In genomic region chr10:31125789-31126188, GRCh38 we compare ENCODE assay signal across 22 cellular contexts.
DNase-seq lines count a peak whose midpoint lies in the region; ATAC-seq, FAIRE-seq and TF ChIP-seq lines count a peak whose summit lies in the region.
"Had no signal": no experiment of that assay in that cellular context is flagged by ENCODE, and none has a peak within 500 bp of the region (broad histone marks: within the 10 kb centered on the region; RNA-seq: fewer than 3 reads in every experiment).

No MANE protein-coding gene starts in this region.

- H3K27ac ChIP-seq in A549 (no peak overlapping the region), IMR-90 (ENCODE audit: insufficient read depth, low read length) (no peak overlapping the region), K562 (ENCODE audit: extremely low read depth, low read depth, low read length) (no peak overlapping the region)
- H3K27ac ChIP-seq: GM23248 had no signal

- no peak for DNase-seq in activated CD4-positive, alpha-beta T cell treated with anti-CD3 and anti-CD28 coated beads, Interleukin-2, amount 10 ng/mL, durations not matched to agents 24 days and 14 days
- DNase-seq in activated CD4-positive, alpha-beta T cell treated with anti-CD3 and anti-CD28 coated beads, Interleukin-2, amount 50 U/mL, for 4 hours = no peak
- DNase-seq in A549 (ENCODE audit: low read depth in 1 of 2, low spot score in 1 of 2) (no peak), IMR-90 (no peak), K562 (ENCODE audit: extremely low read depth in 1 of 4, low spot score in 3 of 4) (no peak), retina (no peak), cerebellar cortex (ENCODE audit: low spot score) (no peak)
- DNase-seq: 8988T; C1 segment of cervical spinal cord; Calu3; CD4-positive, alpha-beta memory T cell; COR-L47; DMS153; DND-41; GM23248; H9 had no signal

- H3K9me3 ChIP-seq in A549 = no peaks in the 10 kb centered on the region
- H3K9me3 ChIP-seq in IMR-90 (ENCODE audit: control insufficient read depth, insufficient read depth, low read length) = no peaks in the 10 kb centered on the region
- no peaks in the 10 kb centered on the region for H3K9me3 ChIP-seq in K562 (replicated peaks; ENCODE audit: control insufficient read depth, insufficient read depth, low read depth, low read length)

- H3K79me2 ChIP-seq in K562 (ENCODE audit: control insufficient read depth, insufficient read depth, low read length) = no peaks in the 10 kb centered on the region

- peaks cover 27% of the 10 kb centered on the region for H3K4me1 Mint-ChIP-seq in activated CD4-positive, alpha-beta T cell treated with anti-CD3 and anti-CD28 coated beads, Interleukin-2, amount 10 ng/mL, durations not matched to agents 24 days and 14 days

- peaks cover 18% of the 10 kb centered on the region for H3K9me1 ChIP-seq in IMR-90 (ENCODE audit: insufficient read depth, low read length)
- H3K9me1 ChIP-seq in K562 (ENCODE audit: control insufficient read depth, insufficient read depth, low read length) = no peaks in the 10 kb centered on the region

- H2BK15ac ChIP-seq in IMR-90 (ENCODE audit: low read depth, low read length) = peak overlapping the region; percentile 78; the same call in 2 of the 3 replicates

- peak overlapping the region; percentile 99; the same call in 1 of the 2 replicates for H2BK120ac ChIP-seq in IMR-90 (ENCODE audit: low read depth, low read length)

- H3K18ac ChIP-seq in IMR-90 (ENCODE audit: low read depth, low read length) = no peak overlapping the region

- no peak for TF ChIP-seq RAD21 in A549 (conservative IDR thresholded peaks at IDR 0.05 in 1 of 2, IDR thresholded peaks at IDR 0.05 in 1 of 2)
- no peak for TF ChIP-seq RAD21 in IMR-90 (IDR thresholded peaks at IDR 0.05; ENCODE audit: low read length)
- TF ChIP-seq RAD21 in K562 (CRISPR knock-in tag; conservative IDR thresholded peaks at IDR 0.05 in 1 of 2, IDR thresholded peaks at IDR 0.05 in 1 of 2) = no peak

- no peak overlapping the region; a peak in 1 of 4 replicates for H4K8ac ChIP-seq in IMR-90 (ENCODE audit: low read depth in 2 of 2, low read length in 2 of 2)

- CTCF ChIA-PET in A549 (lab: Yijun Ruan, JAX) (no interaction called here), IMR-90 (lab: Yijun Ruan, JAX) (no interaction called here), K562 (lab: Yijun Ruan, JAX; ENCODE audit: low intra/inter-chr PET ratio) (no interaction called here)

- no peaks in the 10 kb centered on the region for H3K9me3 Mint-ChIP-seq in activated CD4-positive, alpha-beta T cell treated with anti-CD3 and anti-CD28 coated beads, Interleukin-2, amount 10 ng/mL, durations not matched to agents 24 days and 14 days
- H3K9me3 Mint-ChIP-seq: CD4-positive, alpha-beta memory T cell had no signal

- BruUV-seq in IMR-90 (replicated peaks; lab: Mats Ljungman, UMichigan) = no TSS peak
- no TSS peak for BruUV-seq in K562 (replicated peaks; lab: Mats Ljungman, UMichigan)

- H2BK5ac ChIP-seq in IMR-90 (ENCODE audit: low read depth, low read length, poor library complexity, severe bottlenecking) = no peak overlapping the region

- TF ChIP-seq POLR2A in A549 (IDR thresholded peaks at IDR 0.05; ENCODE audit: low read length) (no peak), IMR-90 (IDR thresholded peaks at IDR 0.05; ENCODE audit: low read depth, low read length) (no peak), K562 (conservative IDR thresholded peaks at IDR 0.05) (no peak)

- no peak overlapping the region for H3K9ac ChIP-seq in IMR-90 (ENCODE audit: low read depth, low read length)
- H3K9ac ChIP-seq in K562 (ENCODE audit: insufficient read depth in 1 of 2, low read depth in 2 of 2, low read length in 2 of 2) = no peak overlapping the region
- H3K9ac ChIP-seq: GM23248 had no signal

- H2AFZ ChIP-seq in IMR-90 (replicated peaks; ENCODE audit: low read length, poor library complexity) (no peak overlapping the region), K562 (ENCODE audit: low read depth, low read length) (no peak overlapping the region)
- H2AFZ ChIP-seq: GM23248 had no signal

- H3K4ac ChIP-seq in IMR-90 (ENCODE audit: low read depth, low read length) = peak overlapping the region; percentile 69; the same call in 1 of the 2 replicates

- H3K36me3 ChIP-seq in IMR-90 (ENCODE audit: control insufficient read depth, insufficient read depth, low read length) = no peaks in the 10 kb centered on the region
- H3K36me3 ChIP-seq in K562 (ENCODE audit: control insufficient read depth, insufficient read depth, low read length) = no peaks in the 10 kb centered on the region

- H3K4me1 ChIP-seq in A549 = peaks cover 13% of the 10 kb centered on the region; the same call in 2 of the 3 replicates
- peaks cover 17% of the 10 kb centered on the region for H3K4me1 ChIP-seq in IMR-90 (ENCODE audit: control insufficient read depth, insufficient read depth, low read length)
- H3K4me1 ChIP-seq in K562 (replicated peaks in 1 of 2; ENCODE audit: control insufficient read depth in 2 of 2, insufficient read depth in 2 of 2, low read length in 2 of 2) = peaks cover 0 to 4% of the 10 kb centered on the region in 2 experiments; a peak in 2 of 5 replicates

- peak overlapping the region; percentile 56 for H3K27ac Mint-ChIP-seq in activated CD4-positive, alpha-beta T cell treated with anti-CD3 and anti-CD28 coated beads, Interleukin-2, amount 10 ng/mL, durations not matched to agents 24 days and 14 days
- H3K27ac Mint-ChIP-seq: CD4-positive, alpha-beta memory T cell; H9 had no signal

- H3K4me3 Mint-ChIP-seq in activated CD4-positive, alpha-beta T cell treated with anti-CD3 and anti-CD28 coated beads, Interleukin-2, amount 10 ng/mL, durations not matched to agents 24 days and 14 days = no peak overlapping the region
- H3K4me3 Mint-ChIP-seq: CD4-positive, alpha-beta memory T cell; H9 had no signal

- no peak for TF ChIP-seq EP300 in A549 (IDR thresholded peaks at IDR 0.05)
- TF ChIP-seq EP300 in K562 (IDR thresholded peaks at IDR 0.05; ENCODE audit: low read length) = no peak

- H3K79me1 ChIP-seq in IMR-90 (ENCODE audit: low read depth in 1 of 2, low read length in 2 of 2) = peaks cover 0 to 7% of the 10 kb centered on the region in 2 experiments; a peak in 2 of 4 replicates

- H3K4me2 ChIP-seq in A549 = no peak overlapping the region
- no peak overlapping the region for H3K4me2 ChIP-seq in IMR-90 (ENCODE audit: low read depth, low read length)
- no peak overlapping the region for H3K4me2 ChIP-seq in K562 (ENCODE audit: insufficient read depth, low read length)

- H3K23ac ChIP-seq in IMR-90 (ENCODE audit: low read depth, low read length) = no peak overlapping the region

- H2BK20ac ChIP-seq in IMR-90 (ENCODE audit: low read depth, low read length) = peak overlapping the region; percentile 99; the same call in 1 of the 2 replicates

- dilution Hi-C loops in IMR-90 (cut with HindIII; ENCODE audit: low sequenced_read_pairs, unreplicated experiment) = no loop called here

- ATAC-seq in A549 (no peak), IMR-90 (ENCODE audit: low read depth) (no peak), K562 (no peak), HG02884 (IDR thresholded peaks at IDR 0.05; ENCODE audit: unreplicated experiment) (no peak)
- ATAC-seq: HCT116 had no signal

- H3K27me3 ChIP-seq in IMR-90 (ENCODE audit: control insufficient read depth, insufficient read depth, low read length) (no peaks in the 10 kb centered on the region), K562 (ENCODE audit: control insufficient read depth in 2 of 2, insufficient read depth in 2 of 2, low read length in 2 of 2) (peaks cover 0 to 18% of the 10 kb centered on the region in 2 experiments; a peak in 4 of 5 replicates)

- no peak overlapping the region for H4K91ac ChIP-seq in IMR-90 (ENCODE audit: insufficient read depth, low read depth, low read length)

- H3K56ac ChIP-seq in IMR-90 (ENCODE audit: extremely low read depth, insufficient read depth, low read length) = no peak overlapping the region

- H3K4me3 ChIP-seq in A549 (no peak overlapping the region), IMR-90 (ENCODE audit: insufficient read depth, low read depth, low read length) (no peak overlapping the region), K562 (no peak overlapping the region)
- H3K4me3 ChIP-seq: GM23248 had no signal

- intact Hi-C loops in activated CD4-positive, alpha-beta T cell treated with anti-CD3 and anti-CD28 coated beads, Interleukin-2, amount 10 ng/mL, durations not matched to agents 24 days and 14 days (cut with micrococcal nuclease) = loop anchor here (1.0 kb wide), 1 partner anchor 9 kb away; no protein-coding TSS in a partner anchor
- intact Hi-C loops in IMR-90 (cut with micrococcal nuclease) (no loop called here), K562 (cut with micrococcal nuclease) (no loop called here)

- FAIRE-seq in A549 (lab: Jason Lieb, UNC) = no peak
- FAIRE-seq in K562 (lab: Jason Lieb, UNC) = no peak
- FAIRE-seq: G401.6, GM12892, GM19239, H1 had no signal

- H3K27me3 Mint-ChIP-seq in activated CD4-positive, alpha-beta T cell treated with anti-CD3 and anti-CD28 coated beads, Interleukin-2, amount 10 ng/mL, durations not matched to agents 24 days and 14 days = no peaks in the 10 kb centered on the region

- no peak for TF ChIP-seq CTCF in A549 (IDR thresholded peaks at IDR 0.05)
- no peak for TF ChIP-seq CTCF in IMR-90 (conservative IDR thresholded peaks at IDR 0.05; ENCODE audit: low read depth, low read length)
- TF ChIP-seq CTCF in K562 (IDR thresholded peaks at IDR 0.05 in 2 of 3, conservative IDR thresholded peaks at IDR 0.05 in 1 of 3; ENCODE audit: insufficient read depth in 2 of 3, low read depth in 1 of 3, low read length in 3 of 3) = no peak

- peaks cover 2% of the 10 kb centered on the region for H3K36me3 Mint-ChIP-seq in activated CD4-positive, alpha-beta T cell treated with anti-CD3 and anti-CD28 coated beads, Interleukin-2, amount 10 ng/mL, durations not matched to agents 24 days and 14 days (ENCODE audit: low read depth)
- H3K36me3 Mint-ChIP-seq: CD4-positive, alpha-beta memory T cell had no signal

- H3K14ac ChIP-seq in IMR-90 (replicated peaks; ENCODE audit: low read depth, low read length) = no peak overlapping the region

- H4K5ac ChIP-seq in IMR-90 (ENCODE audit: low read depth, low read length) = no peak overlapping the region

- in situ Hi-C loops in IMR-90 (cut with MboI; ENCODE audit: low sequenced_read_pairs) (no loop called here), K562 (cut with MboI) (no loop called here)

- POLR2A ChIA-PET in A549 (lab: Yijun Ruan, JAX) = no interaction called here
- POLR2A ChIA-PET in IMR-90 (lab: Charles Lee; ENCODE audit: unreplicated experiment) = interaction anchor here (0.6 kb wide), 1 partner anchor 9 kb away, joined by 6 read pairs; no protein-coding TSS in a partner anchor
- POLR2A ChIA-PET in K562 (lab: Yijun Ruan, JAX) = no interaction called here

- peak overlapping the region; percentile 56; the same call in 1 of the 2 replicates for H2AK5ac ChIP-seq in IMR-90 (ENCODE audit: low read depth, low read length)

- H4K20me1 ChIP-seq in IMR-90 (ENCODE audit: insufficient read depth, low read length) (no peaks in the 10 kb centered on the region), K562 (replicated peaks; ENCODE audit: control insufficient read depth, insufficient read depth, low read length) (no peaks in the 10 kb centered on the region)

- H2AK9ac ChIP-seq in IMR-90 (replicated peaks; ENCODE audit: low read depth, low read length, poor library complexity) = no peak overlapping the region

TF ChIP-seq in A549, 52 proteins besides CTCF, POLR2A, EP300 and RAD21 (continues in another document):
- no peak for TF ChIP-seq HOXB5 (CRISPR knock-in tag; IDR thresholded peaks at IDR 0.05)

TF ChIP-seq in IMR-90, 13 proteins besides CTCF, POLR2A, EP300 and RAD21 (continues in another document):
- TF ChIP-seq RFX5 (IDR thresholded peaks at IDR 0.05; ENCODE audit: low read depth, low read length) = no peak
